Comparison of ENCODE assay signal across 8 cellular contexts in genomic region chr2:101253013-101253712, GRCh38. TPM values are rescaled to one million over a fixed set of nuclear protein-coding genes. Genes with fewer than 3 reads are reported as not detected.
DNase-seq lines count a peak whose midpoint lies in the region; ATAC-seq and TF ChIP-seq lines count a peak whose summit lies in the region.

No MANE protein-coding gene starts in this region.

- peaks cover 42% of the 10 kb centered on the region for H3K4me1 Mint-ChIP-seq in brain

- H3K4me3 ChIP-seq in LNCaP clone FGC (ENCODE audit: low read depth, low read length): peak overlapping the region; percentile 78

- H3K27ac Mint-ChIP-seq in brain: peak overlapping the region; percentile 91 to 95 (median 92)

- H3K4me3 Mint-ChIP-seq in brain: peak overlapping the region; percentile 94 to 98 (median 95)

- DNase-seq in GM03348 (ENCODE audit: low spot score) (peak; percentile 66), LNCaP clone FGC (ENCODE audit: low read depth) (no peak), T-helper 22 cell (ENCODE audit: low read depth) (peak; percentile 71), iris pigment epithelial cell (ENCODE audit: low read depth) (peak; percentile 67), NCI-H2107 (lab: John Stamatoyannopoulos, UW) (no peak)
- peak; percentile 79 for DNase-seq in stimulated activated CD4-positive, alpha-beta T cell treated with anti-CD3 and anti-CD28 coated beads, Interleukin-15, amount 100 ng/mL, for 24 hours

- peaks cover 8% of the 10 kb centered on the region for H3K27me3 Mint-ChIP-seq in brain

- peaks cover 0 to 3% (median 0%) of the 10 kb centered on the region in 5 experiments for H3K9me3 Mint-ChIP-seq in brain

- TF ChIP-seq CTCF in LNCaP clone FGC (IDR thresholded peaks at IDR 0.05; ENCODE audit: control insufficient read depth, extremely low read depth, insufficient read depth): no peak
- TF ChIP-seq CTCF in brain (conservative IDR thresholded peaks at IDR 0.05): no peak

- peaks cover 27% of the 10 kb centered on the region for H3K36me3 Mint-ChIP-seq in brain

- peak; percentile 50 for ATAC-seq in GM21825 (IDR thresholded peaks at IDR 0.05; ENCODE audit: unreplicated experiment)

RNA-seq across cellular contexts. Expression of gene CNOT11, which starts 0.5 kb away (rescaled TPM):
- 23.2 TPM for polyA plus RNA-seq in brain (ENCODE audit: insufficient read depth, low read depth, low replicate concordance)

RNA-seq across cellular contexts. Expression of gene RNF149, which starts 55.3 kb away (rescaled TPM):
- 6.6 TPM for polyA plus RNA-seq in brain (ENCODE audit: insufficient read depth, low read depth, low replicate concordance)

Comparison
In these comparisons a context has a peak if more than half of its experiments do, and no peak if none do; other contexts are left out.
1. DNase-seq: peak in GM03348 (single experiment), T-helper 22 cell (single experiment), iris pigment epithelial cell (single experiment) and stimulated activated CD4-positive, alpha-beta T cell treated with anti-CD3 and anti-CD28 coated beads, Interleukin-15, amount 100 ng/mL, for 24 hours (single experiment); none in LNCaP clone FGC (single experiment) and NCI-H2107 (single experiment).